ENCODE assay signal across 8 cellular contexts in the genomic region with DNA sequence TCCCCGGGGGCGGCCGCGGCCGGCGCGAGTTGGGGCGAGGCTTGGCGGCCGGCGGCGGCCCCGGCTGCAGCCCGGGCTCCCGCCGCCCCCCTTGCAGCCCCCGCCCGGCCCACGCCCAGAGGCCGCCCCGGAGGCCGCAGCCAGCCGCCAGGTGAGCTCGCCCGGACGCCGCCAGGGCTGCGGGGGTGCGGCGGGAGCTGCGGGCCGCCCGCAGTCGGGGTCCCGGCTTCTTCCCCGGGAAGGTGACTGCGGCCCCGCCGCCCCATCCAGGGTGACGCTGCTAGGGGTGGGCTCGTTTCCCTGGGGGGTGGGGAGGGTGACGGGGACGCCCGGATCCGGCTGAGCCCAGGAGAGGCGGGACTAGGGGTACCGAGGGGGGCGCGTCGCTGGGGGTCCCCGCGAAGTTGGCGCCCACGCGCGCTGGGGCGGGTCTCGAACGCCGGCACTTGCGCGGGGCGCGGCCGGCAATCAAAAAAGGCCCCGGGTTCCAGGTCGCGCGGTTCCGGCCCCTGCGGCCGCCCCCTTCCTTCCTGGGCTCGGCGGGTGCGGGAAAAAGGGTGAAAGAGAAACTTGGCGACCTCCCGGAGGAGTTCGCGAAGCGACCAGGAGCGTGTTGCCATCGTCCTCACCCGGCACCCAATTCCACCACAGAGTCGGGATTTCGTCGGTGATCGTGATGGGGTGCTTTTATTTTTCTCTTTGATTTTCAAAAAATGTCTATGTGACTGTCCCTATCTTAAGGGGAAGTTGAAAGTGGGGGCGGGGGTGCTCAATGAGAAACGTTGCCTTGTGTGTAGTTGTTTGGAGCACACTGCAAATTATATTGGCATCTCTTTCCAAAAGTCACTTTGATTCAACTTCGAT. TPM values are rescaled to one million over a fixed set of nuclear protein-coding genes. Genes with fewer than 3 reads are reported as not detected.
DNase-seq lines count a peak whose midpoint lies in the region; ATAC-seq and TF ChIP-seq lines count a peak whose summit lies in the region.

No MANE protein-coding gene starts in this region.

- peak; percentile 37 for ATAC-seq in HG02884 (IDR thresholded peaks at IDR 0.05; ENCODE audit: unreplicated experiment)

- H3K27ac Mint-ChIP-seq in activated naive CD4-positive, alpha-beta T cell treated with anti-CD3 and anti-CD28 coated beads, Interleukin-2, amount 10 ng/mL, durations not matched to agents 7 days and 5 days, result peak overlapping the region; percentile 87

- H3K9me2 ChIP-seq in PC-9 (ENCODE audit: insufficient read depth), result no peaks in the 10 kb centered on the region

- no TSS peak for BruUV-seq in PC-9 (replicated peaks; lab: Mats Ljungman, UMichigan)

- TF ChIP-seq CTCF in PC-9 (conservative IDR thresholded peaks at IDR 0.05) (no peak), uterus (IDR thresholded peaks at IDR 0.05) (no peak)

- H3K4me1 ChIP-seq in PC-9 (replicated peaks; ENCODE audit: insufficient read depth) (peaks cover 13% of the 10 kb centered on the region), uterus (peaks cover 0 to 4% of the 10 kb centered on the region in 2 donors)

- H3K36me3 ChIP-seq in PC-9 (ENCODE audit: low read depth) (no peaks in the 10 kb centered on the region), uterus (no peaks in the 10 kb centered on the region)

- no peaks in the 10 kb centered on the region for H3K9me3 Mint-ChIP-seq in activated naive CD4-positive, alpha-beta T cell treated with anti-CD3 and anti-CD28 coated beads, Interleukin-2, amount 10 ng/mL, durations not matched to agents 7 days and 5 days

- peak overlapping the region; percentile 82 for H3K4me3 Mint-ChIP-seq in activated naive CD4-positive, alpha-beta T cell treated with anti-CD3 and anti-CD28 coated beads, Interleukin-2, amount 10 ng/mL, durations not matched to agents 7 days and 5 days

- H3K27me3 Mint-ChIP-seq in activated naive CD4-positive, alpha-beta T cell treated with anti-CD3 and anti-CD28 coated beads, Interleukin-2, amount 10 ng/mL, durations not matched to agents 7 days and 5 days, result no peaks in the 10 kb centered on the region

- H3K79me2 ChIP-seq in PC-9 (ENCODE audit: low read depth), result peaks cover 81% of the 10 kb centered on the region

- peak overlapping the region; percentile 89 for H3K4me2 ChIP-seq in PC-9

- intact Hi-C loops in PC-9 (cut with micrococcal nuclease; ENCODE audit: unreplicated experiment) (no loop called here), cardiac septum (cut with DNase I) (loop anchor here (1.0 kb wide), 1 partner anchor 48 kb away; the partner anchor contains the start of gene SCAANT1), posterior cingulate gyrus (cut with DNase I) (loop anchor here (1.0 kb wide), 1 partner anchor 48 kb away; the partner anchor contains the start of gene SCAANT1), uterus (cut with DNase I; ENCODE audit: low total_unique reads) (no loop called here)

- H3K4me3 ChIP-seq in PC-9 (peak overlapping the region; percentile 77), uterus (peak overlapping the region; percentile 57 to 93)

- peaks cover 55% of the 10 kb centered on the region for H3K4me1 Mint-ChIP-seq in activated naive CD4-positive, alpha-beta T cell treated with anti-CD3 and anti-CD28 coated beads, Interleukin-2, amount 10 ng/mL, durations not matched to agents 7 days and 5 days

- H3K27ac ChIP-seq in PC-9 (0 out of 2 replicates have a peak overlapping the region, but pooled peaks have one; percentile 13), uterus (peak overlapping the region; percentile 81 to 88)

- peaks cover 32% of the 10 kb centered on the region for H3K36me3 Mint-ChIP-seq in activated naive CD4-positive, alpha-beta T cell treated with anti-CD3 and anti-CD28 coated beads, Interleukin-2, amount 10 ng/mL, durations not matched to agents 7 days and 5 days

- no peaks in the 10 kb centered on the region for H3F3A ChIP-seq in PC-9 (ENCODE audit: insufficient read depth, low read depth)

- CTCF ChIA-PET in PC-9 (lab: Charles Lee), result no interaction called here
- CTCF ChIA-PET in activated naive CD4-positive, alpha-beta T cell treated with anti-CD3 and anti-CD28 coated beads, Interleukin-2, amount 10 ng/mL, durations not matched to agents 7 days and 5 days (lab: Charles Lee), result no interaction called here

- TF ChIP-seq POLR2A in uterus (IDR thresholded peaks at IDR 0.05), result no peak

- POLR2A ChIA-PET in PC-9 (lab: Charles Lee; ENCODE audit: unreplicated experiment), result no interaction called here

- no peaks in the 10 kb centered on the region for H4K20me1 ChIP-seq in PC-9 (ENCODE audit: insufficient read depth)

- H3K27me3 ChIP-seq in PC-9 (ENCODE audit: insufficient read depth, low read depth) (no peaks in the 10 kb centered on the region), uterus (no peaks in the 10 kb centered on the region)

- H2AFZ ChIP-seq in PC-9, result peak overlapping the region; percentile 84

- DNase-seq in NK-92 treated with Interleukin-12 subunit alpha and Interleukin-12 subunit beta, amount 100 ng/mL, for 24 hours (lab: John Stamatoyannopoulos, UW), result peak; percentile 28
- no peak for DNase-seq in NK-92 (lab: John Stamatoyannopoulos, UW; ENCODE audit: unreplicated experiment)
- peak in 1 of 2 experiments; percentile 43 for DNase-seq in PC-9
- peak; percentile 66 for DNase-seq in activated naive CD4-positive, alpha-beta T cell treated with anti-CD3 and anti-CD28 coated beads, Interleukin-2, amount 10 ng/mL, durations not matched to agents 7 days and 5 days
- DNase-seq in cardiac septum (ENCODE audit: low spot score), result peak; percentile 78
- peak in 6 of 10 donors; percentile 11 to 73 (median 27) for DNase-seq in posterior cingulate gyrus
- peak; percentile 19 to 50 for DNase-seq in uterus

- no peaks in the 10 kb centered on the region for H3K9me3 ChIP-seq in PC-9 (ENCODE audit: insufficient read depth, low read depth)
- no peaks in the 10 kb centered on the region for H3K9me3 ChIP-seq in uterus

RNA-seq across cellular contexts. Expression of gene ATXN7, which starts 0.6 kb away (rescaled TPM):
- 27.7 and 28.8 TPM in 2 replicates for total RNA-seq in PC-9 (2021)
- total RNA-seq in cardiac septum, result 26.4 TPM
- total RNA-seq in uterus, result 10 to 100 TPM in 2 of 4 donors, 1 to 10 TPM in 2; 3.3 to 42.5 (median 17.9) TPM

RNA-seq across cellular contexts. Expression of gene THOC7, which starts 0.6 kb away (rescaled TPM):
- total RNA-seq in PC-9 (2021) (94.3 and 104 TPM in 2 replicates), cardiac septum (74.3 TPM), uterus (10 to 100 TPM; 25.4 to 86.2 (median 52.0) TPM)

RNA-seq across cellular contexts. Expression of gene C3orf49, which starts 45.1 kb away (rescaled TPM):
- total RNA-seq in PC-9 (2021) (not detected in 2 replicates), cardiac septum (not detected), uterus (not detected)

RNA-seq across cellular contexts. Expression of gene SCAANT1, which starts 47.9 kb away (rescaled TPM):
- total RNA-seq in PC-9 (2021), result not detected in 2 replicates
- not detected for total RNA-seq in cardiac septum
- total RNA-seq in uterus, result not detected

Comparison
In these comparisons a context has a peak if more than half of its experiments do, and no peak if none do; other contexts are left out.
1. intact Hi-C loops: an anchor here in cardiac septum (1.0 kb wide) and posterior cingulate gyrus (1.0 kb wide); none called in PC-9 and uterus.